11 cellular contexts compared by ENCODE assay signal in genomic region chr1:30732277-30732996, GRCh38. TPM values are rescaled to one million over a fixed set of nuclear protein-coding genes. Genes with fewer than 3 reads are reported as not detected.
DNase-seq lines count a peak whose midpoint lies in the region; ATAC-seq and TF ChIP-seq lines count a peak whose summit lies in the region.
"Had no signal": no experiment of that assay in that cellular context is flagged by ENCODE, and none has a peak within 500 bp of the region (broad histone marks: within the 10 kb centered on the region; RNA-seq: fewer than 3 reads in every experiment).

No MANE protein-coding gene starts in this region.

- H3K79me1 ChIP-seq in IMR-90 (ENCODE audit: low read depth in 1 of 2, low read length in 2 of 2) = no peaks in the 10 kb centered on the region

- no peak for ATAC-seq in IMR-90 (ENCODE audit: low read depth)

- no peak overlapping the region for H3K23ac ChIP-seq in IMR-90 (ENCODE audit: low read depth, low read length)

- no peak overlapping the region for H3K4me3 Mint-ChIP-seq in endodermal cell
- H3K4me3 Mint-ChIP-seq: mesothelial cell of epicardium had no signal

- H3K4me2 ChIP-seq in IMR-90 (ENCODE audit: low read depth, low read length) = no peak overlapping the region

- dilution Hi-C loops in IMR-90 (cut with HindIII; ENCODE audit: low sequenced_read_pairs, unreplicated experiment) = no loop called here

- H3K9me3 Mint-ChIP-seq in endodermal cell = no peaks in the 10 kb centered on the region
- H3K9me3 Mint-ChIP-seq: mesothelial cell of epicardium had no signal

- H2BK120ac ChIP-seq in IMR-90 (ENCODE audit: low read depth, low read length) = no peak overlapping the region

- no peak for TF ChIP-seq POLR2A in IMR-90 (IDR thresholded peaks at IDR 0.05; ENCODE audit: low read depth, low read length)

- TF ChIP-seq CTCF in GM13977 (IDR thresholded peaks at IDR 0.05; ENCODE audit: extremely low read depth, insufficient read depth, missing control alignments) (no peak), IMR-90 (conservative IDR thresholded peaks at IDR 0.05; ENCODE audit: low read depth, low read length) (no peak), endodermal cell (conservative IDR thresholded peaks at IDR 0.05) (no peak)

- no peak overlapping the region for H2BK15ac ChIP-seq in IMR-90 (ENCODE audit: low read depth, low read length)

- H2AK9ac ChIP-seq in IMR-90 (replicated peaks; ENCODE audit: low read depth, low read length, poor library complexity) = no peak overlapping the region

- no peak overlapping the region for H2BK5ac ChIP-seq in IMR-90 (ENCODE audit: low read depth, low read length, poor library complexity, severe bottlenecking)

- intact Hi-C loops in IMR-90 (cut with micrococcal nuclease) = no loop called here

- no peak overlapping the region for H4K8ac ChIP-seq in IMR-90 (ENCODE audit: low read depth in 2 of 2, low read length in 2 of 2)

- in situ Hi-C loops in GM13977 (cut with MboI; ENCODE audit: low pct_unique_long_range_greater_than_20kb, low sequenced_read_pairs, unreplicated experiment) (no loop called here), IMR-90 (cut with MboI; ENCODE audit: low sequenced_read_pairs) (no loop called here)

- no peak overlapping the region for H3K18ac ChIP-seq in IMR-90 (ENCODE audit: low read depth, low read length)

- no peak for TF ChIP-seq RAD21 in IMR-90 (IDR thresholded peaks at IDR 0.05; ENCODE audit: low read length)

- no peaks in the 10 kb centered on the region for H3K36me3 ChIP-seq in IMR-90 (ENCODE audit: control insufficient read depth, insufficient read depth, low read length)
- H3K36me3 ChIP-seq in adipocyte (ENCODE audit: control insufficient read depth, insufficient read depth, low read length, severe bottlenecking) = no peaks in the 10 kb centered on the region
- H3K36me3 ChIP-seq in endodermal cell (ENCODE audit: control insufficient read depth, insufficient read depth, low read length) = no peaks in the 10 kb centered on the region

- no peak overlapping the region for H4K5ac ChIP-seq in IMR-90 (ENCODE audit: low read depth, low read length)

- H3K9me3 ChIP-seq in IMR-90 (ENCODE audit: control insufficient read depth, insufficient read depth, low read length) = no peaks in the 10 kb centered on the region
- H3K9me3 ChIP-seq in adipocyte (ENCODE audit: control insufficient read depth, low read length) = no peaks in the 10 kb centered on the region
- no peaks in the 10 kb centered on the region for H3K9me3 ChIP-seq in endodermal cell (ENCODE audit: control insufficient read depth, low read length)

- CTCF ChIA-PET in IMR-90 (lab: Yijun Ruan, JAX) = interaction anchor here (0.8 kb wide), 1 partner anchor 14 kb away, joined by 3 read pairs; no protein-coding TSS in a partner anchor

- DNase-seq in GM13977 (ENCODE audit: low spot score) (peak; percentile 77), IMR-90 (peak; percentile 18), adipocyte (ENCODE audit: low read depth) (peak; percentile 17), pons (ENCODE audit: low spot score) (peak; percentile 75), NCI-H510A treated with DMSO at 0.1 percent for 48 hours (lab: John Stamatoyannopoulos, UW) (no peak), endodermal cell (no peak), NCI-H446 treated with DMSO at 0.1 percent for 48 hours (lab: John Stamatoyannopoulos, UW) (no peak)
- DNase-seq in activated CD4-positive, alpha-beta T cell treated with anti-CD3 and anti-CD28 coated beads for 4 hours = no peak
- DNase-seq: effector memory CD4-positive, alpha-beta T cell had no signal

- H3K14ac ChIP-seq in IMR-90 (replicated peaks; ENCODE audit: low read depth, low read length) = no peak overlapping the region

- H3K27me3 ChIP-seq in IMR-90 (ENCODE audit: control insufficient read depth, insufficient read depth, low read length) (peaks cover 19% of the 10 kb centered on the region), adipocyte (replicated peaks; ENCODE audit: control insufficient read depth, insufficient read depth, low read length) (peaks cover 12% of the 10 kb centered on the region), endodermal cell (ENCODE audit: control insufficient read depth, insufficient read depth, low read length, poor library complexity, severe bottlenecking) (no peaks in the 10 kb centered on the region)

- H3K36me3 Mint-ChIP-seq in endodermal cell (ENCODE audit: low read depth) = no peaks in the 10 kb centered on the region
- H3K36me3 Mint-ChIP-seq: mesothelial cell of epicardium had no signal

- H2BK20ac ChIP-seq in IMR-90 (ENCODE audit: low read depth, low read length) = no peak overlapping the region

- H3K4ac ChIP-seq in IMR-90 (ENCODE audit: low read depth, low read length) = no peak overlapping the region

- POLR2A ChIA-PET in IMR-90 (lab: Charles Lee; ENCODE audit: unreplicated experiment) = no interaction called here

- H3K27ac Mint-ChIP-seq in endodermal cell = no peak overlapping the region
- H3K27ac Mint-ChIP-seq: mesothelial cell of epicardium had no signal

- H3K27me3 Mint-ChIP-seq in endodermal cell (ENCODE audit: insufficient read depth) = no peaks in the 10 kb centered on the region

- H3K27ac ChIP-seq in IMR-90 (ENCODE audit: insufficient read depth, low read length) = no peak overlapping the region
- H3K27ac ChIP-seq in endodermal cell (ENCODE audit: low read depth, low read length) = no peak overlapping the region

- 45% methylated on average over 5 of the region's 10 CpGs; no CpG with 5 or more reads in 1 of the 2 experiments for WGBS in IMR-90 (ENCODE audit: extremely low coverage in 2 of 2, insufficient read length in 1 of 2), 2 experiments
- WGBS in endodermal cell (ENCODE audit: insufficient coverage in 1 of 2, insufficient read length in 1 of 2), 2 experiments = 76 to 78% methylated on average over 10 of the region's 10 CpGs

- H3K4me1 ChIP-seq in IMR-90 (ENCODE audit: control insufficient read depth, insufficient read depth, low read length) (peaks cover 5% of the 10 kb centered on the region; the same call in 1 of the 2 replicates), adipocyte (ENCODE audit: control insufficient read depth, insufficient read depth, low read length) (no peaks in the 10 kb centered on the region), endodermal cell (ENCODE audit: control insufficient read depth, insufficient read depth, low read length) (no peaks in the 10 kb centered on the region)

- H3K9me1 ChIP-seq in IMR-90 (ENCODE audit: insufficient read depth, low read length) = no peaks in the 10 kb centered on the region

- no peak overlapping the region for H4K91ac ChIP-seq in IMR-90 (ENCODE audit: insufficient read depth, low read depth, low read length)

- no peak overlapping the region for H3K4me3 ChIP-seq in IMR-90 (ENCODE audit: insufficient read depth, low read depth, low read length)
- H3K4me3 ChIP-seq in adipocyte (ENCODE audit: low read length) = no peak overlapping the region
- no peak overlapping the region for H3K4me3 ChIP-seq in endodermal cell (ENCODE audit: low read length)

- H4K20me1 ChIP-seq in IMR-90 (ENCODE audit: insufficient read depth, low read length) = no peaks in the 10 kb centered on the region

- no peak overlapping the region for H3K56ac ChIP-seq in IMR-90 (ENCODE audit: extremely low read depth, insufficient read depth, low read length)

- H2AK5ac ChIP-seq in IMR-90 (ENCODE audit: low read depth, low read length) = no peak overlapping the region

- H3K9ac ChIP-seq in IMR-90 (ENCODE audit: low read depth, low read length) (no peak overlapping the region), adipocyte (ENCODE audit: low read length) (no peak overlapping the region), endodermal cell (ENCODE audit: extremely low read depth, low read length, poor library complexity, severe bottlenecking) (no peak overlapping the region)

- BruUV-seq in IMR-90 (replicated peaks; lab: Mats Ljungman, UMichigan) = no TSS peak

- H3K4me1 Mint-ChIP-seq in endodermal cell = peaks cover 19% of the 10 kb centered on the region

- no peak overlapping the region for H2AFZ ChIP-seq in IMR-90 (replicated peaks; ENCODE audit: low read length, poor library complexity)

TF ChIP-seq in IMR-90, 13 proteins besides CTCF, POLR2A, EP300 and RAD21:
- TF ChIP-seq RFX5 (IDR thresholded peaks at IDR 0.05; ENCODE audit: low read depth, low read length) = no peak
- TF ChIP-seq RCOR1 (IDR thresholded peaks at IDR 0.05; ENCODE audit: insufficient replicate concordance, low read length) = no peak
- no peak for TF ChIP-seq CHD1 (IDR thresholded peaks at IDR 0.05; ENCODE audit: low read depth, low read length)

RNA-seq across cellular contexts. Expression of gene MATN1, which starts 9.1 kb away (rescaled TPM):
- total RNA-seq in IMR-90 (2012; rRNA removed) (0.56 TPM in 1 of 2 replicates, not detected in the other), endodermal cell (not detected)
- 0.10 and 0.27 TPM in 2 replicates for polyA plus RNA-seq in IMR-90 (2012; rRNA removed)
- 0.03 TPM in 1 of 2 replicates, not detected in the other for polyA plus RNA-seq in IMR-90 (2012; cell fraction: cytosol; rRNA removed)
- 1.1 and 1.3 TPM in 2 replicates for polyA plus RNA-seq in IMR-90 (2012; cell fraction: nucleus; rRNA removed; ENCODE audit: low replicate concordance)
- polyA plus RNA-seq in endodermal cell (2013, experiment 1 of 2) = 0.32 TPM
- not detected for polyA plus RNA-seq in endodermal cell (2013, experiment 2 of 2)
- total RNA-seq: T-helper 2 cell treated with Interferon-gamma antibody and Interleukin-4, amounts not matched to agents 100 ng/mL and 5 ng/mL, for 36 hours had no signal

RNA-seq across cellular contexts. Expression of gene LAPTM5, which starts 25.1 kb away (rescaled TPM):
- under 0.01 TPM in 1 of 2 replicates, not detected in the other for total RNA-seq in IMR-90 (2012; rRNA removed)
- polyA plus RNA-seq in IMR-90 (2012; rRNA removed) = 0.09 TPM in 2 replicates
- polyA plus RNA-seq in IMR-90 (2012; cell fraction: cytosol; rRNA removed) = 0.12 TPM in 1 of 2 replicates, not detected in the other
- 0.07 and 0.16 TPM in 2 replicates for polyA plus RNA-seq in IMR-90 (2012; cell fraction: nucleus; rRNA removed; ENCODE audit: low replicate concordance)
- total RNA-seq in endodermal cell = not detected
- polyA plus RNA-seq in endodermal cell (2013, experiment 1 of 2) = 0.93 TPM
- 0.58 TPM for polyA plus RNA-seq in endodermal cell (2013, experiment 2 of 2)
- total RNA-seq: mesothelial cell of epicardium had no signal

Comparison
In these comparisons a context has a peak if more than half of its experiments do, and no peak if none do; other contexts are left out.
1. DNase-seq: peak in GM13977 (single experiment), IMR-90 (single experiment), adipocyte (single experiment) and pons (single experiment); none in NCI-H510A treated with DMSO at 0.1 percent for 48 hours (single experiment), endodermal cell (single experiment), NCI-H446 treated with DMSO at 0.1 percent for 48 hours (single experiment) and activated CD4-positive, alpha-beta T cell treated with anti-CD3 and anti-CD28 coated beads for 4 hours (0 of 2).